In the genomic region with DNA sequence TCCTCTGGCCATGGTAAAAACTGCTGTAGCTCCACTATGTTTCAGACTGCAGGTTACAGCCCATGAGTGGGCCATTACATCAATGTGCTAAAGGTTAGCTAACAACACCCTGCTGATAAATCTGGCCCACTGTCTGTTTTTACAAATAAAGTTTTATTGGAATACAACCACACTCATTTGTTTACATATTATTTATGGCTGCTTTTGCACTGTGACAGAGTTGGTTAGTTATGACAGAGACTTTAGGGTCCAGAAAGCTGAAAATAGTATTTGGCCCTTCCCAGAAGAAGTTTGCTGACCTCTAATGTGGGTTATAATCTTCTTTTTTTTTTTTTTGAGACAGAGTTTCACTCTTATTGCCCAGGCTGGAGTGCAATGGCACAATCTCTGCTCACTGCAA, we compare ENCODE assay signal across 23 cellular contexts.
"Had no signal": no experiment of that assay in that cellular context is flagged by ENCODE, and none has a peak within 500 bp of the region (broad histone marks: within the 10 kb centered on the region; RNA-seq: fewer than 3 reads in every experiment).

No MANE protein-coding gene starts in this region.

- H3K27me3 ChIP-seq: MG63 had no signal

- H3K9me3 ChIP-seq: MG63, SK-N-SH had no signal

- H3K4me2 ChIP-seq: SK-N-SH had no signal

- FAIRE-seq: HTR-8/SVneo had no signal

- DNase-seq: Karpas-422, KG1, MG63, NCI-H1092, NCI-H1105 treated with DMSO at 0.1 percent for 48 hours, NCI-H1417 treated with DMSO at 0.1 percent for 48 hours, NCI-H146, NCI-H1694 treated with DMSO at 0.1 percent for 48 hours, NCI-H1930, NCI-H2081, NCI-H2107, NCI-H2227 treated with DMSO at 0.1 percent for 48 hours, NCI-H524, NCI-H526 treated with DMSO at 0.1 percent for 48 hours, NCI-H748 treated with DMSO at 0.1 percent for 48 hours, PC-3, SHP77, SK-N-SH, SW 1271 had no signal

- H3K36me3 ChIP-seq: MG63 had no signal

- H3K4me3 ChIP-seq: MG63 had no signal

- H3K27ac ChIP-seq: HL-60, RWPE1 had no signal

- H3K9ac ChIP-seq: SK-N-SH had no signal

- ATAC-seq: Panc1, PC-3 had no signal
